8 cellular contexts compared by ENCODE assay signal in the genomic region with DNA sequence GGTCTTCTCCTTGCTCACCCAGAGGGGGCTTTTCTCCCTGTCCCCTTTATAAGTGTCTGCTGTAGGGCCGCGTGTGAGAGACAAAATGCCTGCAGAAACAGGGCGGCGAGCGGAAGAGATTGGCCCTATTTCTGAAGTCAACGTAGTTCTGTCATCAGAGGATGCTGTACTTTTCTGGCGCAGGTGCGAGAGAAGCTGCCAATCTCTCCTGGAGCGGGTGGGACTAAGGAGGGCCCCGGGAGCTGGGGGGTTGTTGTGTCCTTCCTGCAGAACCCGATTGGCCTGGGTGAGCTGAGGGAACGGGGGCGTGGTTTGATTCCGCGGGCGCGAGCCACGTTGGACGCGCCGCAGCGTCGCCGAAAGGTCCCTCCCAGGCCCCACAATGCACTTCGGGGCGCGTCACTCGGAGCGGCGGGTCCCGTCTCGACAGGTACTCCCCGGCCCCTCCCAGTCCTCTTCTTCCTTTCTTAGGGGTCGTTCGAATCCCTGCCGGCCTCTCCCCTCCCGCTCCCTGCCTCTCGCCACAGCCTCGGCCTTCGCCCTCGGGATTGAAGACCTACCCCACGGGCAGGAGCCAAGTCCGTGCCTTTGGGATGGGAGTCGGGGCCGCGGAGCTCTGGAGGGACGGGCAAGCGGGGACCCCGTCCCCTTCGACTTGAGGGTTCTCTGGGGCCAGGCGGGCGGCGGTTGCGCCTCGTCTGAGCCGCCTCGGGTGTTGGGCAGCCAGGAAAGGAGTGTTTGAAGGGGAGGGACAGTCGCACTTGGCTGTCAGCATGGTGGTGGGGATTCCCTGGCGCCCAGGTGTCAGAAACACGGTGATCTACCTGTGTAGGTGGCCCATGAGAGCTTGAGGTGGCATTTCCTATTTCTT. TPM values are rescaled to one million over a fixed set of nuclear protein-coding genes. Genes with fewer than 3 reads are reported as not detected.
DNase-seq lines count a peak whose midpoint lies in the region; TF ChIP-seq lines count a peak whose summit lies in the region.

A gene with protein sequence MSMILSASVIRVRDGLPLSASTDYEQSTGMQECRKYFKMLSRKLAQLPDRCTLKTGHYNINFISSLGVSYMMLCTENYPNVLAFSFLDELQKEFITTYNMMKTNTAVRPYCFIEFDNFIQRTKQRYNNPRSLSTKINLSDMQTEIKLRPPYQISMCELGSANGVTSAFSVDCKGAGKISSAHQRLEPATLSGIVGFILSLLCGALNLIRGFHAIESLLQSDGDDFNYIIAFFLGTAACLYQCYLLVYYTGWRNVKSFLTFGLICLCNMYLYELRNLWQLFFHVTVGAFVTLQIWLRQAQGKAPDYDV (plus strand): TSS at position 387 of the 871 bp plus-strand sequence. CDS start 7,275 bp downstream, outside the sequence.

- no peaks in the 10 kb centered on the region for H4K20me1 ChIP-seq in H9 (ENCODE audit: control insufficient read depth, insufficient read depth, insufficient read length)

- H3K4me1 Mint-ChIP-seq in H9, result peaks cover 10 to 21% of the 10 kb centered on the region in 2 experiments
- peaks cover 14% of the 10 kb centered on the region for H3K4me1 Mint-ChIP-seq in neural crest cell

- H3K27ac ChIP-seq in H9 (ENCODE audit: insufficient read length, low read depth, low read length) (no peak within 1 kb of the TSS), stomach smooth muscle (ENCODE audit: low read length) (peak within 1 kb of the TSS; percentile 60)

- H3K23ac ChIP-seq in H9 (ENCODE audit: insufficient read length, low read depth, low read length), result no peak within 1 kb of the TSS

- no peak within 1 kb of the TSS for H2AK5ac ChIP-seq in H9 (ENCODE audit: insufficient read length, low read length)

- H3K27ac Mint-ChIP-seq in H9, result peak within 1 kb of the TSS; percentile 89 to 94 (median 92); a peak in 6 of 7 replicates
- peak within 1 kb of the TSS; percentile 99 for H3K27ac Mint-ChIP-seq in neural crest cell (ENCODE audit: unreplicated experiment)

- no peaks in the 10 kb centered on the region for H3K9me3 ChIP-seq in H9 (ENCODE audit: control insufficient read depth, low read depth, low read length)
- H3K9me3 ChIP-seq in MG63, result peaks cover 8% of the 10 kb centered on the region
- no peaks in the 10 kb centered on the region for H3K9me3 ChIP-seq in stomach smooth muscle (ENCODE audit: control insufficient read depth in 2 of 2, low read length in 2 of 2)

- H4K91ac ChIP-seq in H9 (ENCODE audit: insufficient read length, low read depth, low read length), result no peak within 1 kb of the TSS

- no peaks in the 10 kb centered on the region for H3K27me3 Mint-ChIP-seq in H9 (ENCODE audit: low read depth)
- no peaks in the 10 kb centered on the region for H3K27me3 Mint-ChIP-seq in neural crest cell (ENCODE audit: low read depth)

- no peak within 1 kb of the TSS for H4K8ac ChIP-seq in H9 (replicated peaks; ENCODE audit: insufficient read length, low read depth, low read length)

- peak within 1 kb of the TSS; percentile 89 to 96 for H3K4me3 Mint-ChIP-seq in H9
- H3K4me3 Mint-ChIP-seq in neural crest cell, result peak within 1 kb of the TSS; percentile 93

- H2BK12ac ChIP-seq in H9 (ENCODE audit: insufficient read length, low read depth, low read length), result no peak within 1 kb of the TSS

- H3K4me2 ChIP-seq in H9 (ENCODE audit: insufficient read depth, insufficient read length, low read length), result peak within 1 kb of the TSS; percentile 99

- no peak within 1 kb of the TSS for H2BK20ac ChIP-seq in H9 (ENCODE audit: low read depth, low read length, poor library complexity, severe bottlenecking)

- TF ChIP-seq CTCF in H9 (conservative IDR thresholded peaks at IDR 0.05) (no peak), fibroblast of villous mesenchyme (IDR thresholded peaks at IDR 0.05; ENCODE audit: insufficient read depth, low read depth, low read length) (no peak), neural crest cell (conservative IDR thresholded peaks at IDR 0.05) (no peak)

- H3K9ac ChIP-seq in H9 (ENCODE audit: extremely low read depth, insufficient read length, low read length) (peak within 1 kb of the TSS; percentile 81), stomach smooth muscle (ENCODE audit: low read length in 2 of 2) (peak within 1 kb of the TSS; percentile 78 to 93)

- no CpG with 5 or more reads among the region's 60 CpGs for WGBS in H9 (ENCODE audit: extremely low coverage, insufficient read length, low lambda C conversion rate)

- H3K23me2 ChIP-seq in H9 (ENCODE audit: insufficient read length, low read depth, low read length, poor library complexity, severe bottlenecking), result peaks cover 7% of the 10 kb centered on the region

- H3K18ac ChIP-seq in H9 (ENCODE audit: insufficient read length, low read depth, low read length), result peak within 1 kb of the TSS; percentile 64

- H3K9me3 Mint-ChIP-seq in H9 (peaks cover 7% of the 10 kb centered on the region in 2 experiments; a peak in 4 of 5 replicates), neural crest cell (no peaks in the 10 kb centered on the region)

- H3K27me3 ChIP-seq in H9 (ENCODE audit: insufficient read depth, low read length), result no peaks in the 10 kb centered on the region
- no peaks in the 10 kb centered on the region for H3K27me3 ChIP-seq in MG63
- no peaks in the 10 kb centered on the region for H3K27me3 ChIP-seq in stomach smooth muscle (ENCODE audit: control insufficient read depth in 1 of 2, insufficient read depth in 2 of 2, low read length in 2 of 2)

- H3T11ph ChIP-seq in H9 (ENCODE audit: low read length), result peak within 1 kb of the TSS; percentile 82

- no peak within 1 kb of the TSS for H3K56ac ChIP-seq in H9 (ENCODE audit: insufficient read length, low read depth, low read length)

- H3K4me3 ChIP-seq in MG63 (peak within 1 kb of the TSS; percentile 98), fibroblast of villous mesenchyme (ENCODE audit: low read depth, low read length) (peak within 1 kb of the TSS; percentile 97), stomach smooth muscle (ENCODE audit: low read length in 2 of 2) (peak within 1 kb of the TSS; percentile 70 to 96)

- H3K14ac ChIP-seq in H9 (ENCODE audit: insufficient read depth, low read length), result peak within 1 kb of the TSS; percentile 80

- no peak within 1 kb of the TSS for H2BK120ac ChIP-seq in H9 (ENCODE audit: low read depth, low read length, poor library complexity, severe bottlenecking)

- DNase-seq in ELR (ENCODE audit: low read depth) (peak; percentile 97), H9 (peak; percentile 99), MG63 (peak; percentile 95), SHP77 treated with DMSO at 0.1 percent for 48 hours (lab: John Stamatoyannopoulos, UW) (peak; percentile 91), fibroblast of villous mesenchyme (ENCODE audit: low read depth) (peak; percentile 89), neural crest cell (ENCODE audit: low read depth, low spot score) (peak; percentile 86)
- peak; percentile 98 for DNase-seq in activated effector memory CD4-positive, alpha-beta T cell treated with anti-CD3 and anti-CD28 coated beads, Interleukin-2, amount 50 U/mL, for 16 hours

- H2BK5ac ChIP-seq in H9 (ENCODE audit: insufficient read length, low read length), result no peak within 1 kb of the TSS

- no peak within 1 kb of the TSS; the same call in 1 of the 2 replicates for H3K4ac ChIP-seq in H9 (ENCODE audit: low read depth, low read length)

- H3K36me3 Mint-ChIP-seq in H9 (ENCODE audit: insufficient read depth in 1 of 3, low read depth in 3 of 3) (peaks cover 0 to 6% (median 5%) of the 10 kb centered on the region in 3 experiments; a peak in 3 of 7 replicates), neural crest cell (ENCODE audit: low read depth) (no peaks in the 10 kb centered on the region)

- no peaks in the 10 kb centered on the region for H3K79me2 ChIP-seq in H9 (ENCODE audit: insufficient read depth, low read length)

- H2AFZ ChIP-seq in H9 (ENCODE audit: low read length), result peak within 1 kb of the TSS; percentile 89

- peaks cover 6% of the 10 kb centered on the region for H3K79me1 ChIP-seq in H9 (ENCODE audit: insufficient read depth, low read depth, low read length, poor library complexity, severe bottlenecking)

- no peak within 1 kb of the TSS for H2BK15ac ChIP-seq in H9 (ENCODE audit: low read depth, low read length)

- no peak within 1 kb of the TSS for H4K5ac ChIP-seq in H9 (ENCODE audit: insufficient read length, low read depth, low read length)

- H3K4me1 ChIP-seq in H9 (ENCODE audit: insufficient read depth, low read length), result peaks cover 5% of the 10 kb centered on the region; the same call in 1 of the 2 replicates
- peaks cover 12% of the 10 kb centered on the region for H3K4me1 ChIP-seq in stomach smooth muscle (ENCODE audit: control insufficient read depth, insufficient read depth, low read length)

- H3K36me3 ChIP-seq in MG63, result peaks cover 3% of the 10 kb centered on the region; the same call in 1 of the 2 replicates
- no peaks in the 10 kb centered on the region for H3K36me3 ChIP-seq in stomach smooth muscle (ENCODE audit: control insufficient read depth in 2 of 2, insufficient read depth in 2 of 2, low read length in 2 of 2)

RNA-seq across cellular contexts. Expression of the gene that starts here (rescaled TPM):
- 6.2 and 9.9 TPM in 2 replicates for total RNA-seq in H9 (2021)
- total RNA-seq in MG63 (2014; rRNA removed; shearing (Covaris generic); ENCODE audit: low replicate concordance), result 36.0 and 46.9 TPM in 2 replicates
- total RNA-seq in fibroblast of villous mesenchyme, result 23.5 and 41.9 TPM in 2 replicates
- 15.4 and 16.2 TPM in 2 replicates for total RNA-seq in neural crest cell
